ENCODE assay signal across 8 cellular contexts in genomic region chr22:30435674-30436126, GRCh38. TPM values are rescaled to one million over a fixed set of nuclear protein-coding genes. Genes with fewer than 3 reads are reported as not detected.
DNase-seq lines count a peak whose midpoint lies in the region; ATAC-seq and TF ChIP-seq lines count a peak whose summit lies in the region.

No MANE protein-coding gene starts in this region.

- peaks cover 10% of the 10 kb centered on the region for H3K9me3 Mint-ChIP-seq in dendritic cell treated with granulocyte-macrophage colony-stimulating factor and Interleukin-4, amounts not matched to agents 40 ng/mL and 50 ng/mL, for 4 days

- H3K4me3 Mint-ChIP-seq in dendritic cell treated with granulocyte-macrophage colony-stimulating factor and Interleukin-4, amounts not matched to agents 40 ng/mL and 50 ng/mL, for 4 days: no peak overlapping the region

- in situ Hi-C loops in G401 (cut with HindIII; ENCODE audit: low sequenced_read_pairs): no loop called here

- peak; percentile 71 for DNase-seq in activated CD4-positive, CD25-positive, alpha-beta regulatory T cell treated with anti-CD3 and anti-CD28 coated beads, Interleukin-2, amount 50 U/mL, for 16 hours (ENCODE audit: low read depth, low spot score)
- peak; percentile 49 to 59 for DNase-seq in stimulated activated CD4-positive, alpha-beta T cell treated with anti-CD3 and anti-CD28 coated beads, Interleukin-2, amount 100 ng/mL, for 48 hours
- DNase-seq in NCI-H2029 (lab: John Stamatoyannopoulos, UW) (no peak), G401 (ENCODE audit: low spot score) (no peak), NCI-H748 (lab: John Stamatoyannopoulos, UW; ENCODE audit: unreplicated experiment) (no peak)

- H3K27ac Mint-ChIP-seq in dendritic cell treated with granulocyte-macrophage colony-stimulating factor and Interleukin-4, amounts not matched to agents 40 ng/mL and 50 ng/mL, for 4 days: peak overlapping the region; percentile 33

- peak; percentile 54 for TF ChIP-seq POLR2A in GM18505 (IDR thresholded peaks at IDR 0.05; ENCODE audit: borderline replicate concordance, extremely low read depth, insufficient read depth, insufficient read length)

- H3K27me3 Mint-ChIP-seq in dendritic cell treated with granulocyte-macrophage colony-stimulating factor and Interleukin-4, amounts not matched to agents 40 ng/mL and 50 ng/mL, for 4 days: peaks cover 33% of the 10 kb centered on the region

- H3K36me3 Mint-ChIP-seq in dendritic cell treated with granulocyte-macrophage colony-stimulating factor and Interleukin-4, amounts not matched to agents 40 ng/mL and 50 ng/mL, for 4 days (ENCODE audit: low read depth): no peaks in the 10 kb centered on the region

- intact Hi-C loops in dendritic cell treated with granulocyte-macrophage colony-stimulating factor and Interleukin-4, amounts not matched to agents 40 ng/mL and 50 ng/mL, for 4 days (cut with micrococcal nuclease): no loop called here

- peaks cover 13% of the 10 kb centered on the region for H3K4me1 Mint-ChIP-seq in dendritic cell treated with granulocyte-macrophage colony-stimulating factor and Interleukin-4, amounts not matched to agents 40 ng/mL and 50 ng/mL, for 4 days (ENCODE audit: low read depth)

- ATAC-seq in GM18505 (IDR thresholded peaks at IDR 0.05; ENCODE audit: unreplicated experiment): no peak
- ATAC-seq in HG03442 (IDR thresholded peaks at IDR 0.05; ENCODE audit: unreplicated experiment): no peak

RNA-seq across cellular contexts. Expression of gene MTFP1, which starts 10.1 kb away (rescaled TPM):
- 79.7 and 96.7 TPM in 2 replicates for total RNA-seq in G401 (2014; rRNA removed; shearing (Covaris generic))

RNA-seq across cellular contexts. Expression of gene SEC14L3, which starts 36.1 kb away (rescaled TPM):
- total RNA-seq in G401 (2014; rRNA removed; shearing (Covaris generic)): not detected in 2 replicates

RNA-seq across cellular contexts. Expression of gene SEC14L2, which starts 38.9 kb away (rescaled TPM):
- total RNA-seq in G401 (2014; rRNA removed; shearing (Covaris generic)): 13.1 and 15.8 TPM in 2 replicates

RNA-seq across cellular contexts. Expression of gene RNF215, which starts 48.5 kb away (rescaled TPM):
- total RNA-seq in G401 (2014; rRNA removed; shearing (Covaris generic)): 20.5 and 23.2 TPM in 2 replicates

Comparison
In these comparisons a context has a peak if more than half of its experiments do, and no peak if none do; other contexts are left out.
1. DNase-seq: peak in activated CD4-positive, CD25-positive, alpha-beta regulatory T cell treated with anti-CD3 and anti-CD28 coated beads, Interleukin-2, amount 50 U/mL, for 16 hours (single experiment) and stimulated activated CD4-positive, alpha-beta T cell treated with anti-CD3 and anti-CD28 coated beads, Interleukin-2, amount 100 ng/mL, for 48 hours (2 of 2); none in NCI-H2029 (single experiment), G401 (single experiment) and NCI-H748 (single experiment).